Comparison of ENCODE assay signal across 9 cellular contexts in the genomic region with DNA sequence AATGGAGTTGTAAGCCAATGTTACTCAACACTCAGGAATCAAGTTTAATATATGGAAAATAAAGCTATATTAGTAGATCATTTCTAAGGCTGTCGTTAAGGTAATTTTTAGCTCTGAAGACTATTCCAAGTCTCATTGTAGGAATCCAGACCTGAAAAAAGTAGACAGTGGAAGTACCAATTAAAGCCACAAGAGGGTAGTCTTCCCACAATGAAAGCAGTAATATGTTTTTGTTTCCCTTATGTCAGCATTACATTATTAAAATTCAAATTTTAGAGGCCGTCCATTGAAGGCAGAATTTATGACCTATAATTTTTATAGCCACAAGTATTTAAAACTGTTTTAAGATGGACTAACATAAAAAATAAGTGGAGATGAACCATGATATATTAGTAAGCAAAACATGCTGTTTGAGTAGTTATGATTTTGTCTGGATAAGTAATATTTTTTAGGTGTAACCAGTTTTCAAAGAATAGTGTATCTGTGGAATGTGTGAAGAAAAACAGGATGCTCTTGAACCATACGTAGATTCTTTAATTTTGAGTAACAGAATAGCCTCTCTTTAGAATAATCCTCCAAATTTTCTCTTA.
DNase-seq lines count a peak whose midpoint lies in the region; ATAC-seq and TF ChIP-seq lines count a peak whose summit lies in the region.
"Had no signal": no experiment of that assay in that cellular context is flagged by ENCODE, and none has a peak within 500 bp of the region (broad histone marks: within the 10 kb centered on the region; RNA-seq: fewer than 3 reads in every experiment).

No MANE protein-coding gene starts in this region.

- H3K4me1 ChIP-seq in GM23338 (ENCODE audit: insufficient read depth): peaks cover 16% of the 10 kb centered on the region
- H3K4me1 ChIP-seq in mesendoderm (ENCODE audit: control insufficient read depth, low read depth, low read length): no peaks in the 10 kb centered on the region

- H2BK5ac ChIP-seq in mesendoderm (ENCODE audit: low read length): no peak overlapping the region

- in situ Hi-C loops in brain microvascular endothelial cell (cut with HindIII; ENCODE audit: low pct_ligation_motif_present, low sequenced_read_pairs): no loop called here

- no peak overlapping the region for H3K18ac ChIP-seq in mesendoderm (ENCODE audit: low read length)

- no peak overlapping the region for H3K23ac ChIP-seq in mesendoderm (ENCODE audit: low read length)

- H3F3A ChIP-seq in GM23338 (replicated peaks; ENCODE audit: low read depth): no peaks in the 10 kb centered on the region

- no peaks in the 10 kb centered on the region for H3K79me1 ChIP-seq in mesendoderm (ENCODE audit: low read length)

- H3K79me2 ChIP-seq in GM23338 (replicated peaks; ENCODE audit: insufficient read depth) (no peaks in the 10 kb centered on the region), mesendoderm (ENCODE audit: control insufficient read depth, insufficient read depth, low read length) (no peaks in the 10 kb centered on the region)

- WGBS in mesendoderm (ENCODE audit: extremely low coverage, insufficient coverage, low lambda C conversion rate): no CpG with 5 or more reads among the region's 3 CpGs
- 14% methylated on average over 3 of the region's 3 CpGs for WGBS in lower leg skin, 2 donors

- intact Hi-C loops in activated T-helper 1 cell treated with anti-CD3 and anti-CD28 coated beads, Interleukin-12 subunit alpha, Interleukin-12 subunit beta, Interleukin-2, Interleukin-4 antibody, amounts not matched to agents 30 ng/mL and 10 ng/mL and 1 ng/mL, durations not matched to agents 14 hours and 24 hours and 36 hours (cut with micrococcal nuclease): loop anchor here (10.0 kb wide), 1 partner anchor 443 kb away; no protein-coding TSS in a partner anchor
- intact Hi-C loops in lower leg skin (cut with DNase I; ENCODE audit: low total_unique reads): no loop called here

- no peak overlapping the region for H3K27ac Mint-ChIP-seq in GM23338
- H3K27ac Mint-ChIP-seq in activated T-helper 1 cell treated with anti-CD3 and anti-CD28 coated beads, Interleukin-12 subunit alpha, Interleukin-12 subunit beta, Interleukin-2, Interleukin-4 antibody, amounts not matched to agents 30 ng/mL and 10 ng/mL and 1 ng/mL, durations not matched to agents 14 hours and 24 hours and 36 hours: no peak overlapping the region
- H3K27ac Mint-ChIP-seq: activated B cell treated with CpG ODN at 0.5 μM for 24 hours had no signal

- TF ChIP-seq CTCF in GM23338 (conservative IDR thresholded peaks at IDR 0.05; ENCODE audit: low read depth in 2 of 2) (peak; percentile 69 to 93), brain microvascular endothelial cell (IDR thresholded peaks at IDR 0.05; ENCODE audit: low read depth, low read length, missing control alignments) (peak; percentile 54), GM20000 (IDR thresholded peaks at IDR 0.05; ENCODE audit: extremely low read depth, missing control alignments) (no peak), lower leg skin (IDR thresholded peaks at IDR 0.05) (no peak)

- no peak for TF ChIP-seq POLR2A in lower leg skin (IDR thresholded peaks at IDR 0.05)

- H3K27me3 ChIP-seq in GM23338 (ENCODE audit: insufficient read depth): no peaks in the 10 kb centered on the region
- no peaks in the 10 kb centered on the region for H3K27me3 ChIP-seq in brain microvascular endothelial cell (replicated peaks)
- H3K27me3 ChIP-seq in mesendoderm (ENCODE audit: insufficient read depth, low read length, poor library complexity): no peaks in the 10 kb centered on the region

- H3K27ac ChIP-seq in GM23338 (ENCODE audit: low read depth): no peak overlapping the region
- no peak overlapping the region for H3K27ac ChIP-seq in brain microvascular endothelial cell
- no peak overlapping the region for H3K27ac ChIP-seq in mesendoderm (ENCODE audit: low read depth, low read length)

- no peak overlapping the region for H4K8ac ChIP-seq in mesendoderm (ENCODE audit: low read depth, low read length)

- H2AFZ ChIP-seq in GM23338: no peak overlapping the region

- no peak overlapping the region for H3K56ac ChIP-seq in mesendoderm (ENCODE audit: low read length)

- no peak overlapping the region for H2BK15ac ChIP-seq in mesendoderm (replicated peaks; ENCODE audit: low read depth)

- no peak overlapping the region for H3K9ac ChIP-seq in mesendoderm (ENCODE audit: low read length)

- H2BK120ac ChIP-seq in mesendoderm (ENCODE audit: low read depth, low read length): no peak overlapping the region

- H3K4me3 ChIP-seq in GM23338 (no peak overlapping the region), brain microvascular endothelial cell (ENCODE audit: low read depth, low read length) (no peak overlapping the region), mesendoderm (ENCODE audit: low read length) (no peak overlapping the region), lower leg skin (ENCODE audit: low read depth, poor library complexity, severe bottlenecking) (no peak overlapping the region)

- H3K9me3 Mint-ChIP-seq in GM23338: no peaks in the 10 kb centered on the region
- no peaks in the 10 kb centered on the region for H3K9me3 Mint-ChIP-seq in activated T-helper 1 cell treated with anti-CD3 and anti-CD28 coated beads, Interleukin-12 subunit alpha, Interleukin-12 subunit beta, Interleukin-2, Interleukin-4 antibody, amounts not matched to agents 30 ng/mL and 10 ng/mL and 1 ng/mL, durations not matched to agents 14 hours and 24 hours and 36 hours
- H3K9me3 Mint-ChIP-seq: activated B cell treated with CpG ODN at 0.5 μM for 24 hours had no signal

- H4K20me1 ChIP-seq in GM23338 (replicated peaks; ENCODE audit: insufficient read depth): no peaks in the 10 kb centered on the region

- DNase-seq in EL (peak; percentile 21), GM23338 (ENCODE audit: low spot score) (peak; percentile 49), NCI-H1694 (lab: John Stamatoyannopoulos, UW) (peak; percentile 31), brain microvascular endothelial cell (peak; percentile 26), mesendoderm (peak; percentile 34), GM20000 (ENCODE audit: low spot score) (no peak), lower leg skin (ENCODE audit: low spot score in 2 of 2) (no peak)
- no peak for DNase-seq in activated T-helper 1 cell treated with anti-CD3 and anti-CD28 coated beads, Interleukin-12 subunit alpha, Interleukin-12 subunit beta, Interleukin-2, Interleukin-4 antibody, amounts not matched to agents 30 ng/mL and 10 ng/mL and 1 ng/mL, durations not matched to agents 14 hours and 24 hours and 36 hours (ENCODE audit: low spot score)
- DNase-seq: activated B cell treated with CpG ODN at 0.5 μM for 24 hours had no signal

- H3K4me2 ChIP-seq in GM23338 (no peak overlapping the region), mesendoderm (ENCODE audit: low read length) (no peak overlapping the region)

- H3K4me3 Mint-ChIP-seq in GM23338: no peak overlapping the region
- no peak overlapping the region for H3K4me3 Mint-ChIP-seq in activated T-helper 1 cell treated with anti-CD3 and anti-CD28 coated beads, Interleukin-12 subunit alpha, Interleukin-12 subunit beta, Interleukin-2, Interleukin-4 antibody, amounts not matched to agents 30 ng/mL and 10 ng/mL and 1 ng/mL, durations not matched to agents 14 hours and 24 hours and 36 hours
- H3K4me3 Mint-ChIP-seq: activated B cell treated with CpG ODN at 0.5 μM for 24 hours had no signal

- H4K5ac ChIP-seq in mesendoderm (ENCODE audit: low read length): no peak overlapping the region

- H2AK5ac ChIP-seq in mesendoderm (ENCODE audit: low read length): no peak overlapping the region

- H3K4me1 Mint-ChIP-seq in GM23338: peaks cover 23% of the 10 kb centered on the region
- no peaks in the 10 kb centered on the region for H3K4me1 Mint-ChIP-seq in activated T-helper 1 cell treated with anti-CD3 and anti-CD28 coated beads, Interleukin-12 subunit alpha, Interleukin-12 subunit beta, Interleukin-2, Interleukin-4 antibody, amounts not matched to agents 30 ng/mL and 10 ng/mL and 1 ng/mL, durations not matched to agents 14 hours and 24 hours and 36 hours (ENCODE audit: low read depth)
- H3K4me1 Mint-ChIP-seq: activated B cell treated with CpG ODN at 0.5 μM for 24 hours had no signal

- no peak overlapping the region for H3K4ac ChIP-seq in mesendoderm (ENCODE audit: low read depth, low read length)

- H3K36me3 ChIP-seq in GM23338 (ENCODE audit: insufficient read depth): no peaks in the 10 kb centered on the region
- no peaks in the 10 kb centered on the region for H3K36me3 ChIP-seq in brain microvascular endothelial cell (replicated peaks)
- no peaks in the 10 kb centered on the region for H3K36me3 ChIP-seq in mesendoderm (ENCODE audit: control insufficient read depth, insufficient read depth, low read length)

- no peak for ATAC-seq in GM23338

- peaks cover 7% of the 10 kb centered on the region for H3K27me3 Mint-ChIP-seq in GM23338 (ENCODE audit: insufficient read depth, low read depth, poor library complexity)
- H3K27me3 Mint-ChIP-seq in activated T-helper 1 cell treated with anti-CD3 and anti-CD28 coated beads, Interleukin-12 subunit alpha, Interleukin-12 subunit beta, Interleukin-2, Interleukin-4 antibody, amounts not matched to agents 30 ng/mL and 10 ng/mL and 1 ng/mL, durations not matched to agents 14 hours and 24 hours and 36 hours (ENCODE audit: insufficient read depth): no peaks in the 10 kb centered on the region
- H3K27me3 Mint-ChIP-seq: activated B cell treated with CpG ODN at 0.5 μM for 24 hours had no signal

- peaks cover 3% of the 10 kb centered on the region for H3K9me2 ChIP-seq in GM23338 (ENCODE audit: insufficient read depth)

- H3K36me3 Mint-ChIP-seq in GM23338 (ENCODE audit: low read depth): peaks cover 3% of the 10 kb centered on the region; the same call in 2 of the 3 replicates
- H3K36me3 Mint-ChIP-seq in activated T-helper 1 cell treated with anti-CD3 and anti-CD28 coated beads, Interleukin-12 subunit alpha, Interleukin-12 subunit beta, Interleukin-2, Interleukin-4 antibody, amounts not matched to agents 30 ng/mL and 10 ng/mL and 1 ng/mL, durations not matched to agents 14 hours and 24 hours and 36 hours (ENCODE audit: low read depth): no peaks in the 10 kb centered on the region

TF ChIP-seq in GM23338, 12 proteins besides CTCF, POLR2A, EP300 and RAD21 (continues in another document):
- TF ChIP-seq JUNB (IDR thresholded peaks at IDR 0.05; ENCODE audit: unreplicated experiment) (no peak), STAT1 (IDR thresholded peaks at IDR 0.05; ENCODE audit: unreplicated experiment) (no peak), EZH2phosphoT487 (IDR thresholded peaks at IDR 0.05; ENCODE audit: unreplicated experiment) (no peak), POLR2AphosphoS5 (IDR thresholded peaks at IDR 0.05; ENCODE audit: low read depth) (no peak), CREB1 (CRISPR knock-in tag; IDR thresholded peaks at IDR 0.05; ENCODE audit: low read depth) (no peak)
- TF ChIP-seq, protein P1, sequence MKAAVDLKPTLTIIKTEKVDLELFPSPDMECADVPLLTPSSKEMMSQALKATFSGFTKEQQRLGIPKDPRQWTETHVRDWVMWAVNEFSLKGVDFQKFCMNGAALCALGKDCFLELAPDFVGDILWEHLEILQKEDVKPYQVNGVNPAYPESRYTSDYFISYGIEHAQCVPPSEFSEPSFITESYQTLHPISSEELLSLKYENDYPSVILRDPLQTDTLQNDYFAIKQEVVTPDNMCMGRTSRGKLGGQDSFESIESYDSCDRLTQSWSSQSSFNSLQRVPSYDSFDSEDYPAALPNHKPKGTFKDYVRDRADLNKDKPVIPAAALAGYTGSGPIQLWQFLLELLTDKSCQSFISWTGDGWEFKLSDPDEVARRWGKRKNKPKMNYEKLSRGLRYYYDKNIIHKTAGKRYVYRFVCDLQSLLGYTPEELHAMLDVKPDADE (IDR thresholded peaks at IDR 0.05): no peak

Comparison
In these comparisons a context has a peak if more than half of its experiments do, and no peak if none do; other contexts are left out.
1. DNase-seq: peak in EL (single experiment), GM23338 (single experiment), NCI-H1694 (single experiment), brain microvascular endothelial cell (single experiment) and mesendoderm (single experiment); none in activated T-helper 1 cell treated with anti-CD3 and anti-CD28 coated beads, Interleukin-12 subunit alpha, Interleukin-12 subunit beta, Interleukin-2, Interleukin-4 antibody, amounts not matched to agents 30 ng/mL and 10 ng/mL and 1 ng/mL, durations not matched to agents 14 hours and 24 hours and 36 hours (single experiment), GM20000 (single experiment) and lower leg skin (0 of 2).
2. CTCF ChIP-seq: peak in GM23338 (2 of 2) and brain microvascular endothelial cell (single experiment); none in GM20000 (single experiment) and lower leg skin (0 of 3).